Comparison of ENCODE assay signal across 23 cellular contexts in genomic region chr20:61280217-61280980, GRCh38. TPM values are rescaled to one million over a fixed set of nuclear protein-coding genes. Genes with fewer than 3 reads are reported as not detected.
"Had no signal": no experiment of that assay in that cellular context is flagged by ENCODE, and none has a peak within 500 bp of the region (broad histone marks: within the 10 kb centered on the region; RNA-seq: fewer than 3 reads in every experiment).

No MANE protein-coding gene starts in this region.

- H3K4me1 ChIP-seq: left lung, psoas muscle, sigmoid colon, transverse colon, upper lobe of right lung, uterus had no signal

- H3K27me3 ChIP-seq: ovary, transverse colon, uterus had no signal

- H3K36me3 Mint-ChIP-seq: mesothelial cell of epicardium; natural killer cell treated with Interleukin-12 subunit alpha and Interleukin-12 subunit beta and Interleukin-15 and Interleukin-18, amount 100 ng/mL, for 72 hours; stimulated activated effector memory CD8-positive, alpha-beta T cell treated with anti-CD3 and anti-CD28 coated beads, Interleukin-12 subunit alpha, Interleukin-12 subunit beta, amount 100 ng/mL, for 72 hours had no signal

- H3K4me1 Mint-ChIP-seq: mesothelial cell of epicardium; neural crest cell; stimulated activated effector memory CD8-positive, alpha-beta T cell treated with anti-CD3 and anti-CD28 coated beads, Interleukin-12 subunit alpha, Interleukin-12 subunit beta, amount 100 ng/mL, for 72 hours had no signal

- DNase-seq: dermis blood vessel endothelial cell; effector memory CD4-positive, alpha-beta T cell; left cardiac atrium; left lung; mesenchymal stem cell; mucosa of descending colon; naive B cell; ovary; psoas muscle; right cardiac atrium; sigmoid colon; stimulated activated CD4-positive, alpha-beta T cell treated with anti-CD3 and anti-CD28 coated beads, Interleukin-2, amount 100 ng/mL, for 24 hours; stimulated activated CD4-positive, alpha-beta T cell treated with anti-CD3 and anti-CD28 coated beads, Interleukin-4, amount 100 ng/mL, for 24 hours; stimulated activated naive CD8-positive, alpha-beta T cell treated with anti-CD3 and anti-CD28 coated beads, Interleukin-15, Interleukin-2, amounts not matched to agents 100 U/mL and 50 U/mL, for 24 hours; transverse colon; upper lobe of right lung; uterus had no signal

- H3K36me3 ChIP-seq: left lung, ovary, sigmoid colon, thoracic aorta, transverse colon, upper lobe of right lung, uterus had no signal

- H3K27ac ChIP-seq: coronary artery, left lung, ovary, psoas muscle, sigmoid colon, thoracic aorta, transverse colon, upper lobe of right lung, uterus had no signal

- H3K4me3 Mint-ChIP-seq: mesothelial cell of epicardium; naive B cell; natural killer cell treated with Interleukin-12 subunit alpha and Interleukin-12 subunit beta and Interleukin-15 and Interleukin-18, amount 100 ng/mL, for 72 hours; neural crest cell; stimulated activated effector memory CD8-positive, alpha-beta T cell treated with anti-CD3 and anti-CD28 coated beads, Interleukin-12 subunit alpha, Interleukin-12 subunit beta, amount 100 ng/mL, for 72 hours had no signal

- H3K9me3 ChIP-seq: psoas muscle, sigmoid colon, thoracic aorta, transverse colon, upper lobe of right lung, uterus had no signal

- H3K27me3 Mint-ChIP-seq: naive B cell; natural killer cell treated with Interleukin-12 subunit alpha and Interleukin-12 subunit beta and Interleukin-15 and Interleukin-18, amount 100 ng/mL, for 72 hours had no signal

- ATAC-seq: left cardiac atrium; left lung; mucosa of descending colon; psoas muscle; right cardiac atrium; stimulated activated effector memory CD8-positive, alpha-beta T cell treated with anti-CD3 and anti-CD28 coated beads, Interleukin-12 subunit alpha, Interleukin-12 subunit beta, amount 100 ng/mL, for 72 hours; stimulated activated naive CD8-positive, alpha-beta T cell treated with anti-CD3 and anti-CD28 coated beads, Interleukin-15, Interleukin-2, amounts not matched to agents 100 U/mL and 50 U/mL, for 24 hours; upper lobe of right lung had no signal

- H3K4me3 ChIP-seq: coronary artery, left lung, mucosa of descending colon, ovary, psoas muscle, sigmoid colon, thoracic aorta, transverse colon, upper lobe of right lung, uterus had no signal

- H3K27ac Mint-ChIP-seq: mesothelial cell of epicardium; naive B cell; natural killer cell treated with Interleukin-12 subunit alpha and Interleukin-12 subunit beta and Interleukin-15 and Interleukin-18, amount 100 ng/mL, for 72 hours; stimulated activated effector memory CD8-positive, alpha-beta T cell treated with anti-CD3 and anti-CD28 coated beads, Interleukin-12 subunit alpha, Interleukin-12 subunit beta, amount 100 ng/mL, for 72 hours had no signal

RNA-seq across cellular contexts. Expression of gene CDH4, which starts 28.3 kb away (rescaled TPM):
- total RNA-seq: natural killer cell treated with Interleukin-12 subunit alpha and Interleukin-12 subunit beta and Interleukin-15 and Interleukin-18, amount 100 ng/mL, for 72 hours; thoracic aorta; transverse colon had no signal
